1 cellular context compared by ENCODE assay signal in genomic region chr5:177131711-177132503, GRCh38.
TF ChIP-seq lines count a peak whose summit lies in the region.

No MANE protein-coding gene starts in this region.

TF ChIP-seq in WTC11, 78 proteins besides CTCF, POLR2A, EP300 and RAD21 (continued from another document and continues in another):
- TF ChIP-seq ZNF532 (CRISPR knock-in tag; IDR thresholded peaks at IDR 0.05; ENCODE audit: borderline replicate concordance) (no peak), ZNF671 (CRISPR knock-in tag; IDR thresholded peaks at IDR 0.05) (no peak), HMGA2 (CRISPR knock-in tag; IDR thresholded peaks at IDR 0.05) (no peak), IRF2 (CRISPR knock-in tag; IDR thresholded peaks at IDR 0.05; ENCODE audit: borderline replicate concordance, low read depth) (no peak), NFE2L1 (CRISPR knock-in tag; IDR thresholded peaks at IDR 0.05) (peak; percentile 54; the same call in 1 of the 2 replicates), ZNF232 (CRISPR knock-in tag; IDR thresholded peaks at IDR 0.05) (no peak), STAT6 (CRISPR knock-in tag; conservative IDR thresholded peaks at IDR 0.05; ENCODE audit: low read depth) (no peak), MXD4 (CRISPR knock-in tag; IDR thresholded peaks at IDR 0.05; ENCODE audit: borderline replicate concordance) (no peak), TEAD4 (CRISPR knock-in tag; IDR thresholded peaks at IDR 0.05) (no peak), GABPB1 (CRISPR knock-in tag; IDR thresholded peaks at IDR 0.05) (no peak), ZNF281 (CRISPR knock-in tag; IDR thresholded peaks at IDR 0.05) (no peak; the same call in 1 of the 2 replicates), ZNF425 (CRISPR knock-in tag; conservative IDR thresholded peaks at IDR 0.05) (no peak), ZNF423 (CRISPR knock-in tag; IDR thresholded peaks at IDR 0.05) (peak; percentile 53), NR1H2 (CRISPR knock-in tag; IDR thresholded peaks at IDR 0.05) (no peak), CREB1 (CRISPR knock-in tag; IDR thresholded peaks at IDR 0.05) (no peak), FOXJ3 (CRISPR knock-in tag; IDR thresholded peaks at IDR 0.05; ENCODE audit: borderline replicate concordance) (no peak), USF2 (CRISPR knock-in tag; IDR thresholded peaks at IDR 0.05) (peak; percentile 94)
- TF ChIP-seq, protein P1, sequence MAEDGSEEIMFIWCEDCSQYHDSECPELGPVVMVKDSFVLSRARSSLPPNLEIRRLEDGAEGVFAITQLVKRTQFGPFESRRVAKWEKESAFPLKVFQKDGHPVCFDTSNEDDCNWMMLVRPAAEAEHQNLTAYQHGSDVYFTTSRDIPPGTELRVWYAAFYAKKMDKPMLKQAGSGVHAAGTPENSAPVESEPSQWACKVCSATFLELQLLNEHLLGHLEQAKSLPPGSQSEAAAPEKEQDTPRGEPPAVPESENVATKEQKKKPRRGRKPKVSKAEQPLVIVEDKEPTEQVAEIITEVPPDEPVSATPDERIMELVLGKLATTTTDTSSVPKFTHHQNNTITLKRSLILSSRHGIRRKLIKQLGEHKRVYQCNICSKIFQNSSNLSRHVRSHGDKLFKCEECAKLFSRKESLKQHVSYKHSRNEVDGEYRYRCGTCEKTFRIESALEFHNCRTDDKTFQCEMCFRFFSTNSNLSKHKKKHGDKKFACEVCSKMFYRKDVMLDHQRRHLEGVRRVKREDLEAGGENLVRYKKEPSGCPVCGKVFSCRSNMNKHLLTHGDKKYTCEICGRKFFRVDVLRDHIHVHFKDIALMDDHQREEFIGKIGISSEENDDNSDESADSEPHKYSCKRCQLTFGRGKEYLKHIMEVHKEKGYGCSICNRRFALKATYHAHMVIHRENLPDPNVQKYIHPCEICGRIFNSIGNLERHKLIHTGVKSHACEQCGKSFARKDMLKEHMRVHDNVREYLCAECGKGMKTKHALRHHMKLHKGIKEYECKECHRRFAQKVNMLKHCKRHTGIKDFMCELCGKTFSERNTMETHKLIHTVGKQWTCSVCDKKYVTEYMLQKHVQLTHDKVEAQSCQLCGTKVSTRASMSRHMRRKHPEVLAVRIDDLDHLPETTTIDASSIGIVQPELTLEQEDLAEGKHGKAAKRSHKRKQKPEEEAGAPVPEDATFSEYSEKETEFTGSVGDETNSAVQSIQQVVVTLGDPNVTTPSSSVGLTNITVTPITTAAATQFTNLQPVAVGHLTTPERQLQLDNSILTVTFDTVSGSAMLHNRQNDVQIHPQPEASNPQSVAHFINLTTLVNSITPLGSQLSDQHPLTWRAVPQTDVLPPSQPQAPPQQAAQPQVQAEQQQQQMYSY (CRISPR knock-in tag; IDR thresholded peaks at IDR 0.05), result no peak
- TF ChIP-seq, protein P2, sequence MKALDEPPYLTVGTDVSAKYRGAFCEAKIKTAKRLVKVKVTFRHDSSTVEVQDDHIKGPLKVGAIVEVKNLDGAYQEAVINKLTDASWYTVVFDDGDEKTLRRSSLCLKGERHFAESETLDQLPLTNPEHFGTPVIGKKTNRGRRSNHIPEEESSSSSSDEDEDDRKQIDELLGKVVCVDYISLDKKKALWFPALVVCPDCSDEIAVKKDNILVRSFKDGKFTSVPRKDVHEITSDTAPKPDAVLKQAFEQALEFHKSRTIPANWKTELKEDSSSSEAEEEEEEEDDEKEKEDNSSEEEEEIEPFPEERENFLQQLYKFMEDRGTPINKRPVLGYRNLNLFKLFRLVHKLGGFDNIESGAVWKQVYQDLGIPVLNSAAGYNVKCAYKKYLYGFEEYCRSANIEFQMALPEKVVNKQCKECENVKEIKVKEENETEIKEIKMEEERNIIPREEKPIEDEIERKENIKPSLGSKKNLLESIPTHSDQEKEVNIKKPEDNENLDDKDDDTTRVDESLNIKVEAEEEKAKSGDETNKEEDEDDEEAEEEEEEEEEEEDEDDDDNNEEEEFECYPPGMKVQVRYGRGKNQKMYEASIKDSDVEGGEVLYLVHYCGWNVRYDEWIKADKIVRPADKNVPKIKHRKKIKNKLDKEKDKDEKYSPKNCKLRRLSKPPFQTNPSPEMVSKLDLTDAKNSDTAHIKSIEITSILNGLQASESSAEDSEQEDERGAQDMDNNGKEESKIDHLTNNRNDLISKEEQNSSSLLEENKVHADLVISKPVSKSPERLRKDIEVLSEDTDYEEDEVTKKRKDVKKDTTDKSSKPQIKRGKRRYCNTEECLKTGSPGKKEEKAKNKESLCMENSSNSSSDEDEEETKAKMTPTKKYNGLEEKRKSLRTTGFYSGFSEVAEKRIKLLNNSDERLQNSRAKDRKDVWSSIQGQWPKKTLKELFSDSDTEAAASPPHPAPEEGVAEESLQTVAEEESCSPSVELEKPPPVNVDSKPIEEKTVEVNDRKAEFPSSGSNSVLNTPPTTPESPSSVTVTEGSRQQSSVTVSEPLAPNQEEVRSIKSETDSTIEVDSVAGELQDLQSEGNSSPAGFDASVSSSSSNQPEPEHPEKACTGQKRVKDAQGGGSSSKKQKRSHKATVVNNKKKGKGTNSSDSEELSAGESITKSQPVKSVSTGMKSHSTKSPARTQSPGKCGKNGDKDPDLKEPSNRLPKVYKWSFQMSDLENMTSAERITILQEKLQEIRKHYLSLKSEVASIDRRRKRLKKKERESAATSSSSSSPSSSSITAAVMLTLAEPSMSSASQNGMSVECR (CRISPR knock-in tag; IDR thresholded peaks at IDR 0.05; ENCODE audit: borderline replicate concordance), result no peak; the same call in 1 of the 2 replicates
- TF ChIP-seq, protein P3, sequence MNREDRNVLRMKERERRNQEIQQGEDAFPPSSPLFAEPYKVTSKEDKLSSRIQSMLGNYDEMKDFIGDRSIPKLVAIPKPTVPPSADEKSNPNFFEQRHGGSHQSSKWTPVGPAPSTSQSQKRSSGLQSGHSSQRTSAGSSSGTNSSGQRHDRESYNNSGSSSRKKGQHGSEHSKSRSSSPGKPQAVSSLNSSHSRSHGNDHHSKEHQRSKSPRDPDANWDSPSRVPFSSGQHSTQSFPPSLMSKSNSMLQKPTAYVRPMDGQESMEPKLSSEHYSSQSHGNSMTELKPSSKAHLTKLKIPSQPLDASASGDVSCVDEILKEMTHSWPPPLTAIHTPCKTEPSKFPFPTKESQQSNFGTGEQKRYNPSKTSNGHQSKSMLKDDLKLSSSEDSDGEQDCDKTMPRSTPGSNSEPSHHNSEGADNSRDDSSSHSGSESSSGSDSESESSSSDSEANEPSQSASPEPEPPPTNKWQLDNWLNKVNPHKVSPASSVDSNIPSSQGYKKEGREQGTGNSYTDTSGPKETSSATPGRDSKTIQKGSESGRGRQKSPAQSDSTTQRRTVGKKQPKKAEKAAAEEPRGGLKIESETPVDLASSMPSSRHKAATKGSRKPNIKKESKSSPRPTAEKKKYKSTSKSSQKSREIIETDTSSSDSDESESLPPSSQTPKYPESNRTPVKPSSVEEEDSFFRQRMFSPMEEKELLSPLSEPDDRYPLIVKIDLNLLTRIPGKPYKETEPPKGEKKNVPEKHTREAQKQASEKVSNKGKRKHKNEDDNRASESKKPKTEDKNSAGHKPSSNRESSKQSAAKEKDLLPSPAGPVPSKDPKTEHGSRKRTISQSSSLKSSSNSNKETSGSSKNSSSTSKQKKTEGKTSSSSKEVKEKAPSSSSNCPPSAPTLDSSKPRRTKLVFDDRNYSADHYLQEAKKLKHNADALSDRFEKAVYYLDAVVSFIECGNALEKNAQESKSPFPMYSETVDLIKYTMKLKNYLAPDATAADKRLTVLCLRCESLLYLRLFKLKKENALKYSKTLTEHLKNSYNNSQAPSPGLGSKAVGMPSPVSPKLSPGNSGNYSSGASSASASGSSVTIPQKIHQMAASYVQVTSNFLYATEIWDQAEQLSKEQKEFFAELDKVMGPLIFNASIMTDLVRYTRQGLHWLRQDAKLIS (CRISPR knock-in tag; IDR thresholded peaks at IDR 0.05; ENCODE audit: borderline replicate concordance), result 0 out of 2 replicates have a peak, but pooled peaks have one; percentile 22
- TF ChIP-seq, protein P4, sequence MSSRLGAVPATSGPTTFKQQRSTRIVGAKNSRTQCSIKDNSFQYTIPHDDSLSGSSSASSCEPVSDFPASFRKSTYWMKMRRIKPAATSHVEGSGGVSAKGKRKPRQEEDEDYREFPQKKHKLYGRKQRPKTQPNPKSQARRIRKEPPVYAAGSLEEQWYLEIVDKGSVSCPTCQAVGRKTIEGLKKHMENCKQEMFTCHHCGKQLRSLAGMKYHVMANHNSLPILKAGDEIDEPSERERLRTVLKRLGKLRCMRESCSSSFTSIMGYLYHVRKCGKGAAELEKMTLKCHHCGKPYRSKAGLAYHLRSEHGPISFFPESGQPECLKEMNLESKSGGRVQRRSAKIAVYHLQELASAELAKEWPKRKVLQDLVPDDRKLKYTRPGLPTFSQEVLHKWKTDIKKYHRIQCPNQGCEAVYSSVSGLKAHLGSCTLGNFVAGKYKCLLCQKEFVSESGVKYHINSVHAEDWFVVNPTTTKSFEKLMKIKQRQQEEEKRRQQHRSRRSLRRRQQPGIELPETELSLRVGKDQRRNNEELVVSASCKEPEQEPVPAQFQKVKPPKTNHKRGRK (CRISPR knock-in tag; IDR thresholded peaks at IDR 0.05; ENCODE audit: borderline replicate concordance), result no peak
